ENCODE assay signal across 20 cellular contexts in genomic region chr2:8720741-8721140, GRCh38. TPM values are rescaled to one million over a fixed set of nuclear protein-coding genes. Genes with fewer than 3 reads are reported as not detected.
DNase-seq lines count a peak whose midpoint lies in the region; ATAC-seq, FAIRE-seq and TF ChIP-seq lines count a peak whose summit lies in the region.
"Had no signal": no experiment of that assay in that cellular context is flagged by ENCODE, and none has a peak within 500 bp of the region (broad histone marks: within the 10 kb centered on the region; RNA-seq: fewer than 3 reads in every experiment).

No MANE protein-coding gene starts in this region.

- H3K36me3 ChIP-seq in right atrium auricular region (no peaks in the 10 kb centered on the region), GM23248 (ENCODE audit: low read depth) (no peaks in the 10 kb centered on the region)

- 49 to 50% methylated on average over 3 of the region's 3 CpGs for WGBS in GM23248 (ENCODE audit: low coverage in 1 of 2, low lambda C conversion rate in 2 of 2, missing lambda C conversion rate in 2 of 2), 2 experiments

- no peak overlapping the region for H3K4me2 ChIP-seq in GM23248 (ENCODE audit: unreplicated experiment)

- no peak overlapping the region for H3K9ac ChIP-seq in GM23248

- no peak for DNase-seq in Right ventricle myocardium superior
- no peak for DNase-seq in right atrium auricular region (ENCODE audit: low spot score)
- DNase-seq in glutamatergic neuron, result no peak
- peak; percentile 7 for DNase-seq in superior temporal gyrus (ENCODE audit: extremely low spot score)
- no peak for DNase-seq in GM23248
- DNase-seq in AG20443 (ENCODE audit: low spot score), result no peak
- DNase-seq: ACHN; C1 segment of cervical spinal cord; CD4-positive, alpha-beta memory T cell; DMS153; DMS79 treated with DMSO at 0.1 percent for 48 hours; EL; GF-D8; HCEC 1CT; HFFc6 had no signal

- no peak overlapping the region for H2AFZ ChIP-seq in GM23248

- 0 out of 2 replicates have a peak, but pooled peaks cover 2% of the 10 kb centered on the region for H3F3A ChIP-seq in GM23248 (ENCODE audit: insufficient read depth)

- no peaks in the 10 kb centered on the region for H3K36me3 Mint-ChIP-seq in glutamatergic neuron (ENCODE audit: unreplicated experiment)
- H3K36me3 Mint-ChIP-seq: CD4-positive, alpha-beta memory T cell had no signal

- H3K9me2 ChIP-seq in GM23248 (ENCODE audit: insufficient read depth), result no peaks in the 10 kb centered on the region

- H3K27ac ChIP-seq in right atrium auricular region, result no peak overlapping the region
- H3K27ac ChIP-seq in GM23248, result no peak overlapping the region

- ATAC-seq in Right ventricle myocardium superior (ENCODE audit: poor library complexity), result peak; percentile 75

- peaks cover 3% of the 10 kb centered on the region for H3K27me3 Mint-ChIP-seq in glutamatergic neuron (ENCODE audit: unreplicated experiment)

- H3K4me1 Mint-ChIP-seq in glutamatergic neuron (ENCODE audit: low read depth, unreplicated experiment), result no peaks in the 10 kb centered on the region
- H3K4me1 Mint-ChIP-seq: B cell; CD4-positive, alpha-beta memory T cell had no signal

- no peak overlapping the region for H3K4me3 ChIP-seq in right atrium auricular region
- H3K4me3 ChIP-seq in GM23248, result no peak overlapping the region

- no peak overlapping the region for H3K4me3 Mint-ChIP-seq in glutamatergic neuron (ENCODE audit: unreplicated experiment)
- H3K4me3 Mint-ChIP-seq: B cell; CD4-positive, alpha-beta memory T cell; HFFc6 had no signal

- TF ChIP-seq CTCF in right atrium auricular region (IDR thresholded peaks at IDR 0.05) (no peak), glutamatergic neuron (IDR thresholded peaks at IDR 0.05; ENCODE audit: partially characterized antibody, unreplicated experiment) (no peak)

- intact Hi-C loops in Right ventricle myocardium superior (cut with DNase I), result no loop called here

- no peaks in the 10 kb centered on the region for H3K9me3 ChIP-seq in right atrium auricular region
- no peaks in the 10 kb centered on the region for H3K9me3 ChIP-seq in GM23248 (ENCODE audit: low read depth)

- in situ Hi-C loops in GM23248 (cut with MboI), result no loop called here

- no peaks in the 10 kb centered on the region for H3K27me3 ChIP-seq in right atrium auricular region
- no peaks in the 10 kb centered on the region for H3K27me3 ChIP-seq in GM23248 (replicated peaks; ENCODE audit: insufficient read depth)

- no peaks in the 10 kb centered on the region for H4K20me1 ChIP-seq in GM23248 (ENCODE audit: insufficient read depth)

- H3K4me1 ChIP-seq in right atrium auricular region (no peaks in the 10 kb centered on the region), GM23248 (ENCODE audit: insufficient read depth) (no peaks in the 10 kb centered on the region)

- H3K9me3 Mint-ChIP-seq in glutamatergic neuron (ENCODE audit: unreplicated experiment), result no peaks in the 10 kb centered on the region
- H3K9me3 Mint-ChIP-seq: HFFc6 had no signal

- H3K79me2 ChIP-seq in GM23248 (ENCODE audit: insufficient read depth), result no peaks in the 10 kb centered on the region

- peak overlapping the region; percentile 6 for H3K27ac Mint-ChIP-seq in glutamatergic neuron (ENCODE audit: unreplicated experiment)
- H3K27ac Mint-ChIP-seq: B cell; CD4-positive, alpha-beta memory T cell; HFFc6 had no signal

- FAIRE-seq in G401.6 (lab: Jason Lieb, UNC), result peak; percentile 6
- FAIRE-seq: D721Med, GM19239, HTR-8/SVneo had no signal

RNA-seq across cellular contexts. Expression of gene ID2, which starts 38.9 kb away (rescaled TPM):
- total RNA-seq in Right ventricle myocardium superior (25.5 TPM), right atrium auricular region (100 to 1,000 TPM; 213 to 421 TPM), glutamatergic neuron (ENCODE audit: unreplicated experiment) (13.2 TPM)
- total RNA-seq in GM23248 (2014; rRNA removed; shearing (Covaris generic)), result 548 and 668 TPM in 2 replicates
- polyA plus RNA-seq in GM23248 (2016; fragmentation: Nextera tagmentation; extraction: Ambion mirVana), result 468 and 478 TPM in 2 replicates
